19 cellular contexts compared by ENCODE assay signal in the genomic region with DNA sequence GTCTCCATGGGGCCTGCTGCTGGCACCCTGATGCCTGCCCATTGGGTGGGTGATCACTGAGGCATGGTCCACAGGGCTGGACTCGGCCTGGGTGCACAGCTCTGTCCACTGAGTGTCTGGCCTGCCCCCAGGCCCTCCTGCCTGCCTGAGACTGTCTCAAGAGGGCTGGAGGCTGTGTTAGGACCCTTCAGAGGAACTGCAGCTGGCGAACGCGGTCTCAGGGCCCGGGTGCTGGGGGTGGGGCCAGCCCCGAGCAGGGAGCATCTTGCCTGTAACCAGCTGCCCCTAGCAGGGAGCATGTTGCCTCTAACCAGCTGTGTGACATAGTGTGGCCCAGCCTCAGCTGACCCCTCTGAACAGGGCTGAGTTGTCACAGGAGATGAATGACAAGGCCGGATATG. TPM values are rescaled to one million over a fixed set of nuclear protein-coding genes. Genes with fewer than 3 reads are reported as not detected.
"Had no signal": no experiment of that assay in that cellular context is flagged by ENCODE, and none has a peak within 500 bp of the region (broad histone marks: within the 10 kb centered on the region; RNA-seq: fewer than 3 reads in every experiment).

No MANE protein-coding gene starts in this region.

- H3K27ac Mint-ChIP-seq: activated naive CD4-positive, alpha-beta T cell treated with anti-CD3 and anti-CD28 coated beads, Interleukin-2, amount 10 ng/mL, durations not matched to agents 7 days and 5 days; activated T-helper 17 cell treated with anti-CD3 and anti-CD28 coated beads, Interleukin-2, amount 50 U/mL, for 72 hours; natural killer cell treated with Interleukin-12 subunit alpha and Interleukin-12 subunit beta and Interleukin-15 and Interleukin-18, amount 100 ng/mL, for 72 hours; progenitor cell of endocrine pancreas; stimulated activated effector memory CD8-positive, alpha-beta T cell treated with anti-CD3 and anti-CD28 coated beads, Interleukin-12 subunit alpha, Interleukin-12 subunit beta, amount 100 ng/mL, for 72 hours had no signal

- FAIRE-seq: astrocyte had no signal

- H3K4me2 ChIP-seq: hepatocyte had no signal

- H3K36me3 Mint-ChIP-seq: activated naive CD4-positive, alpha-beta T cell treated with anti-CD3 and anti-CD28 coated beads, Interleukin-2, amount 10 ng/mL, durations not matched to agents 7 days and 5 days; natural killer cell treated with Interleukin-12 subunit alpha and Interleukin-12 subunit beta and Interleukin-15 and Interleukin-18, amount 100 ng/mL, for 72 hours; stimulated activated effector memory CD8-positive, alpha-beta T cell treated with anti-CD3 and anti-CD28 coated beads, Interleukin-12 subunit alpha, Interleukin-12 subunit beta, amount 100 ng/mL, for 72 hours had no signal

- H3K9me3 Mint-ChIP-seq: activated naive CD4-positive, alpha-beta T cell treated with anti-CD3 and anti-CD28 coated beads, Interleukin-2, amount 10 ng/mL, durations not matched to agents 7 days and 5 days; activated T-helper 17 cell treated with anti-CD3 and anti-CD28 coated beads, Interleukin-2, amount 50 U/mL, for 72 hours; natural killer cell treated with Interleukin-12 subunit alpha and Interleukin-12 subunit beta and Interleukin-15 and Interleukin-18, amount 100 ng/mL, for 72 hours; stimulated activated effector memory CD8-positive, alpha-beta T cell treated with anti-CD3 and anti-CD28 coated beads, Interleukin-12 subunit alpha, Interleukin-12 subunit beta, amount 100 ng/mL, for 72 hours had no signal

- H3K4me3 ChIP-seq: hepatocyte, SK-N-MC, upper lobe of left lung had no signal

- H3K9me3 ChIP-seq: upper lobe of left lung had no signal

- H3K27me3 ChIP-seq: hepatocyte, upper lobe of left lung had no signal

- ATAC-seq: activated T-helper 17 cell treated with anti-CD3 and anti-CD28 coated beads, Interleukin-2, amount 50 U/mL, for 72 hours; left lobe of liver; right cardiac atrium; stimulated activated effector memory CD8-positive, alpha-beta T cell treated with anti-CD3 and anti-CD28 coated beads, Interleukin-12 subunit alpha, Interleukin-12 subunit beta, amount 100 ng/mL, for 72 hours had no signal

- H3K36me3 ChIP-seq: upper lobe of left lung had no signal

- H3K27ac ChIP-seq: hepatocyte, SK-N-MC had no signal

- DNase-seq: activated CD4-positive, CD25-positive, alpha-beta regulatory T cell treated with anti-CD3 and anti-CD28 coated beads, Interleukin-2, amount 50 U/mL, for 72 hours; activated naive CD4-positive, alpha-beta T cell treated with anti-CD3 and anti-CD28 coated beads, Interleukin-2, amount 10 ng/mL, durations not matched to agents 7 days and 5 days; activated T-cell treated with anti-CD3 and anti-CD28 coated beads for 4 hours; islet precursor cell; mesendoderm; nucleus accumbens; stimulated activated CD4-positive, alpha-beta T cell treated with anti-CD3 and anti-CD28 coated beads, Interleukin-1b, Interleukin-23, amount 100 ng/mL, for 48 hours had no signal

- H2AFZ ChIP-seq: hepatocyte had no signal

- H3K79me2 ChIP-seq: hepatocyte had no signal

RNA-seq across cellular contexts. Expression of gene TWIST2, which starts 50.0 kb away (rescaled TPM):
- total RNA-seq: activated CD8-positive, alpha-beta memory T cell treated with anti-CD3 and anti-CD28 coated beads for 36 hours; activated T-helper 17 cell treated with anti-CD3 and anti-CD28 coated beads, Interleukin-2, amount 50 U/mL, for 72 hours; dermis microvascular lymphatic vessel endothelial cell; left lobe of liver; natural killer cell treated with Interleukin-12 subunit alpha and Interleukin-12 subunit beta and Interleukin-15 and Interleukin-18, amount 100 ng/mL, for 72 hours; progenitor cell of endocrine pancreas had no signal
